8 cellular contexts compared by ENCODE assay signal in the genomic region with DNA sequence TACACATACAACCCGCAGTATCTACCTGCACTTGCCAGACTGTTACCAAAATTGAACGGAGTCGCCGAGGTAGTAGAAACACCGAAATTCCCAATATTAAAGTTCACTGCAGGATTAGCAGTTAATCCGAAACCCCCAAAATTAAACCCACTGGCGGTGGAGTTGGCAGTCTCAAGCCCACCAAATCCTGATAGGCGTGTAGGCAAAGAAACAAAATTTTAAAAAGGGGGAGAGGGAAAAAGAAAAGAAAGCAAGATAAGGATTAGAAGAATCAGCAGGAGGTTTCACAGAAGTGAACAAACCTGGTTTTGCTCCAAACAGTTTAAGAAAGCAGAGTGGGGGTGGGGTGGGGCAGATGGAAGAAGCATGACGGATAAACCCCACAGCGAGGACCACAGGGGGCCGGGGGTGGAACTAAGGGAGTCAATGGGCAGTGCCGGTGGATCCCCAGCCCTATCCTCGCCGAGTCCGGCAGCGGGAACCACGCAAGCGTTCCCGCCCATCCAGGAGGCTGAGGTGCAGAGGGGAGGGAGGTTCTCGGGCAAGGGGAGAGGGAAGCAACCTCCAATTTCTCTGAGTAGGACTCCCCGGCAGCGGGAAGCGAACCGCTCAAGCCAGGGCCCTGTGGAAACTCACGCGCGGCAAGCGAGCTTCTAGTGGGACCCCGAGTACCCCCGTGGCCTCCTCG. TPM values are rescaled to one million over a fixed set of nuclear protein-coding genes. Genes with fewer than 3 reads are reported as not detected.
DNase-seq lines count a peak whose midpoint lies in the region; ATAC-seq, FAIRE-seq and TF ChIP-seq lines count a peak whose summit lies in the region.

No MANE protein-coding gene starts in this region.

- H3K4me2 ChIP-seq in H9 (ENCODE audit: insufficient read depth, insufficient read length, low read length) = peak overlapping the region; percentile 89
- H3K4me2 ChIP-seq in Loucy (ENCODE audit: low read depth, low read length, poor library complexity, severe bottlenecking) = peak overlapping the region; percentile 94

- no peak overlapping the region for H2BK15ac ChIP-seq in H9 (ENCODE audit: low read depth, low read length)

- peak; percentile 95 for FAIRE-seq in G401.6 (lab: Jason Lieb, UNC)

- peak overlapping the region; percentile 91 for H3K18ac ChIP-seq in H9 (ENCODE audit: insufficient read length, low read depth, low read length)

- H3K9me3 Mint-ChIP-seq in H9 = no peaks in the 10 kb centered on the region

- H3K4me3 Mint-ChIP-seq in H9 = peak overlapping the region; percentile 89 to 97

- no peak overlapping the region for H2BK12ac ChIP-seq in H9 (ENCODE audit: insufficient read length, low read depth, low read length)

- no peak overlapping the region for H2BK20ac ChIP-seq in H9 (ENCODE audit: low read depth, low read length, poor library complexity, severe bottlenecking)

- peak; percentile 66 for ATAC-seq in left ventricle myocardium superior

- no peak overlapping the region for H2AFZ ChIP-seq in H9 (ENCODE audit: low read length)
- H2AFZ ChIP-seq in Loucy (ENCODE audit: low read length) = peak overlapping the region; percentile 93

- H4K5ac ChIP-seq in H9 (ENCODE audit: insufficient read length, low read depth, low read length) = no peak overlapping the region

- H3K27ac ChIP-seq in H9 (ENCODE audit: insufficient read length, low read depth, low read length) (peak overlapping the region; percentile 1), adrenal gland (peak overlapping the region; percentile 83 to 94 (median 88))

- H3K9me3 ChIP-seq in H9 (ENCODE audit: control insufficient read depth, low read depth, low read length) (no peaks in the 10 kb centered on the region), Loucy (ENCODE audit: insufficient read depth, low read depth, low read length) (no peaks in the 10 kb centered on the region), adrenal gland (replicated peaks in 1 of 3) (no peaks in the 10 kb centered on the region)

- H3K14ac ChIP-seq in H9 (ENCODE audit: insufficient read depth, low read length) = peak overlapping the region; percentile 93; the same call in 1 of the 2 replicates

- no peaks in the 10 kb centered on the region for H3K9me2 ChIP-seq in Loucy (replicated peaks; ENCODE audit: low read depth, low read length)

- H3K23me2 ChIP-seq in H9 (ENCODE audit: insufficient read length, low read depth, low read length, poor library complexity, severe bottlenecking) = peaks cover 10% of the 10 kb centered on the region

- H3K36me3 ChIP-seq in Loucy (ENCODE audit: insufficient read depth, low read length) = peaks cover under 1% of the 10 kb centered on the region; the same call in 1 of the 2 replicates
- peaks cover 0 to 13% of the 10 kb centered on the region in 2 donors for H3K36me3 ChIP-seq in adrenal gland (replicated peaks in 1 of 2)

- H3T11ph ChIP-seq in H9 (ENCODE audit: low read length) = no peak overlapping the region

- H2BK120ac ChIP-seq in H9 (ENCODE audit: low read depth, low read length, poor library complexity, severe bottlenecking) = no peak overlapping the region

- no peak overlapping the region for H2AK5ac ChIP-seq in H9 (ENCODE audit: insufficient read length, low read length)

- peak overlapping the region; percentile 89 for H3K4me3 ChIP-seq in Loucy (ENCODE audit: low read length, poor library complexity, severe bottlenecking)
- H3K4me3 ChIP-seq in adrenal gland = peak overlapping the region; percentile 76 to 93 (median 88)

- peaks cover under 1% of the 10 kb centered on the region for H3K79me1 ChIP-seq in H9 (ENCODE audit: insufficient read depth, low read depth, low read length, poor library complexity, severe bottlenecking)

- H3K4me1 Mint-ChIP-seq in H9 = peaks cover 18 to 24% of the 10 kb centered on the region in 2 experiments

- H3K56ac ChIP-seq in H9 (ENCODE audit: insufficient read length, low read depth, low read length) = no peak overlapping the region

- no peak overlapping the region for H3K4ac ChIP-seq in H9 (ENCODE audit: low read depth, low read length)

- H3K23ac ChIP-seq in H9 (ENCODE audit: insufficient read length, low read depth, low read length) = no peak overlapping the region

- H4K8ac ChIP-seq in H9 (replicated peaks; ENCODE audit: insufficient read length, low read depth, low read length) = no peak overlapping the region

- H3K79me2 ChIP-seq in H9 (ENCODE audit: insufficient read depth, low read length) = peaks cover 23% of the 10 kb centered on the region; the same call in 1 of the 2 replicates
- peaks cover 61% of the 10 kb centered on the region for H3K79me2 ChIP-seq in Loucy (ENCODE audit: insufficient read depth, low read length)

- H3K27ac Mint-ChIP-seq in H9 = peak overlapping the region; percentile 97 to 99 (median 98)

- TF ChIP-seq POLR2A in adrenal gland (IDR thresholded peaks at IDR 0.05) = no peak

- intact Hi-C loops in adrenal gland (cut with DNase I) (no loop called here), left ventricle myocardium superior (cut with micrococcal nuclease) (no loop called here)

- no peak overlapping the region for H4K91ac ChIP-seq in H9 (ENCODE audit: insufficient read length, low read depth, low read length)

- H3F3A ChIP-seq in Loucy (ENCODE audit: low read depth) = no peaks in the 10 kb centered on the region

- H3K27me3 ChIP-seq in H9 (ENCODE audit: insufficient read depth, low read length) (no peaks in the 10 kb centered on the region), Loucy (ENCODE audit: insufficient read depth, low read length, poor library complexity, severe bottlenecking) (no peaks in the 10 kb centered on the region), adrenal gland (no peaks in the 10 kb centered on the region)

- H3K9ac ChIP-seq in H9 (ENCODE audit: extremely low read depth, insufficient read length, low read length) = peak overlapping the region; percentile 82
- H3K9ac ChIP-seq in Loucy (ENCODE audit: low read depth, low read length, poor library complexity, severe bottlenecking) = peak overlapping the region; percentile 91

- H3K27me3 Mint-ChIP-seq in H9 (ENCODE audit: low read depth) = no peaks in the 10 kb centered on the region

- no peak overlapping the region for H2BK5ac ChIP-seq in H9 (ENCODE audit: insufficient read length, low read length)

- H4K20me1 ChIP-seq in H9 (ENCODE audit: control insufficient read depth, insufficient read depth, insufficient read length) (no peaks in the 10 kb centered on the region), Loucy (ENCODE audit: insufficient read depth, low read length, poor library complexity, severe bottlenecking) (peaks cover 45% of the 10 kb centered on the region)

- WGBS in H9 (ENCODE audit: extremely low coverage, insufficient read length, low lambda C conversion rate) = no CpG with 5 or more reads among the region's 31 CpGs
- WGBS in adrenal gland, 4 donors = 0 to 3% (median 1%) methylated on average over 12 to 31 of the region's 31 CpGs

- DNase-seq in H9 (peak; percentile 94), SK-N-DZ (ENCODE audit: low spot score) (peak; percentile 73), adrenal gland (peak; percentile 58 to 75 (median 71)), left ventricle myocardium superior (peak; percentile 49), putamen (ENCODE audit: low spot score) (peak; percentile 20), cerebellar nuclear complex (lab: John Stamatoyannopoulos, UW) (no peak)

- TF ChIP-seq CTCF in H9 (conservative IDR thresholded peaks at IDR 0.05) = no peak
- no peak for TF ChIP-seq CTCF in Loucy (conservative IDR thresholded peaks at IDR 0.05; ENCODE audit: low read length)
- no peak for TF ChIP-seq CTCF in adrenal gland (IDR thresholded peaks at IDR 0.05)

- H3K4me1 ChIP-seq in H9 (ENCODE audit: insufficient read depth, low read length) (no peaks in the 10 kb centered on the region), Loucy (ENCODE audit: insufficient read depth, low read length, poor library complexity, severe bottlenecking) (peaks cover 39% of the 10 kb centered on the region), adrenal gland (replicated peaks in 1 of 2) (peaks cover 0 to 23% of the 10 kb centered on the region in 2 donors)

- H3K36me3 Mint-ChIP-seq in H9 (ENCODE audit: insufficient read depth in 1 of 3, low read depth in 3 of 3) = peaks cover 19 to 24% (median 21%) of the 10 kb centered on the region in 3 experiments

RNA-seq across cellular contexts. Expression of gene NUP54, which starts 0.6 kb away (rescaled TPM):
- 128 and 129 TPM in 2 replicates for total RNA-seq in H9 (2021)
- 53.3 and 54.4 TPM in 2 replicates for polyA plus RNA-seq in SK-N-DZ (2014; cell fraction: cytosol; rRNA removed)
- 65.9 and 66.6 TPM in 2 replicates for polyA plus RNA-seq in SK-N-DZ (2014; cell fraction: nucleus; rRNA removed)
- 10 to 100 TPM; 10.8 to 37.7 (median 22.8) TPM for total RNA-seq in adrenal gland
- polyA plus RNA-seq in adrenal gland = 10 to 100 TPM; 19.5 to 22.0 (median 21.6) TPM
- 17.3 TPM for total RNA-seq in left ventricle myocardium superior

Comparison
In these comparisons a context has a peak if more than half of its experiments do, and no peak if none do; other contexts are left out.
1. DNase-seq: peak in H9 (single experiment), SK-N-DZ (single experiment), adrenal gland (7 of 7), left ventricle myocardium superior (single experiment) and putamen (single experiment); none in cerebellar nuclear complex (0 of 2).